In genomic region chr19:43300206-43300605, GRCh38 we compare ENCODE assay signal across 19 cellular contexts. TPM values are rescaled to one million over a fixed set of nuclear protein-coding genes. Genes with fewer than 3 reads are reported as not detected.
A peak's percentile ranks its signal among the peaks of the same experiment; 100 is the strongest.
DNase-seq lines count a peak whose midpoint lies in the region; FAIRE-seq and TF ChIP-seq lines count a peak whose summit lies in the region.
"Had no signal": no experiment of that assay in that cellular context is flagged by ENCODE, and none has a peak within 500 bp of the region (broad histone marks: within the 10 kb centered on the region; RNA-seq: fewer than 3 reads in every experiment).

No MANE protein-coding gene starts in this region.

- H4K91ac ChIP-seq in mesenchymal stem cell (ENCODE audit: low read length) = no peak overlapping the region

- H3K36me3 ChIP-seq in WERI-Rb-1 (no peaks in the 10 kb centered on the region), keratinocyte (ENCODE audit: control insufficient read depth in 2 of 2, extremely low read depth in 1 of 2, insufficient read depth in 2 of 2, low read length in 2 of 2) (no peaks in the 10 kb centered on the region), mesenchymal stem cell (ENCODE audit: control insufficient read depth in 1 of 2, insufficient read depth in 2 of 2, low read depth in 1 of 2, low read length in 2 of 2) (no peaks in the 10 kb centered on the region), H7 (replicated peaks; ENCODE audit: control insufficient read depth, insufficient read depth, low read length) (no peaks in the 10 kb centered on the region)

- H4K8ac ChIP-seq in mesenchymal stem cell (ENCODE audit: low read length) = no peak overlapping the region

- dilution Hi-C loops in keratinocyte (cut with MboI; ENCODE audit: extremely low pct_ligation_motif_present, low sequenced_read_pairs) = no loop called here

- DNase-seq in NK-92 treated with Interleukin-12 subunit alpha and Interleukin-12 subunit beta, amount 100 ng/mL, for 24 hours (lab: John Stamatoyannopoulos, UW) = peak; percentile 17
- DNase-seq in NK-92 (lab: John Stamatoyannopoulos, UW; ENCODE audit: unreplicated experiment) (no peak), WERI-Rb-1 (no peak), keratinocyte (ENCODE audit: low read depth, low spot score) (no peak), mesenchymal stem cell (no peak), NCI-H1417 (lab: John Stamatoyannopoulos, UW) (no peak), H7 (no peak)
- DNase-seq: AML-193; Caco-2; CD4-positive, alpha-beta T cell; GM23248; HCEC 1CT had no signal

- 7% methylated on average over 1 of the region's 3 CpGs for WGBS in mesenchymal stem cell

- no peak overlapping the region for H2BK5ac ChIP-seq in mesenchymal stem cell (ENCODE audit: low read depth, low read length, poor library complexity, severe bottlenecking)

- H2BK15ac ChIP-seq in mesenchymal stem cell (ENCODE audit: low read depth, poor library complexity, severe bottlenecking) = no peak overlapping the region

- H3K79me2 ChIP-seq in keratinocyte (ENCODE audit: control insufficient read depth, insufficient read depth, low read length) = no peaks in the 10 kb centered on the region

- no peak overlapping the region for H3K4ac ChIP-seq in mesenchymal stem cell (ENCODE audit: low read depth in 1 of 2, low read length in 2 of 2)

- H3K9me3 ChIP-seq in WERI-Rb-1 (ENCODE audit: severe bottlenecking) = peaks cover 3% of the 10 kb centered on the region
- no peaks in the 10 kb centered on the region for H3K9me3 ChIP-seq in keratinocyte (ENCODE audit: control insufficient read depth, low read depth, low read length)
- H3K9me3 ChIP-seq in mesenchymal stem cell (ENCODE audit: control insufficient read depth, low read length) = peaks cover 3% of the 10 kb centered on the region
- H3K9me3 ChIP-seq: A549, Caco-2 had no signal

- H3K9me1 ChIP-seq in keratinocyte (ENCODE audit: control insufficient read depth, extremely low read depth, insufficient read depth, low read length) = peaks cover 3% of the 10 kb centered on the region

- H3K14ac ChIP-seq in mesenchymal stem cell (ENCODE audit: low read length in 2 of 2) = no peak overlapping the region

- H3K23ac ChIP-seq in mesenchymal stem cell (ENCODE audit: low read length in 2 of 2) = no peak overlapping the region

- H3K27me3 ChIP-seq in WERI-Rb-1 (ENCODE audit: insufficient read depth, low read depth, severe bottlenecking) (no peaks in the 10 kb centered on the region), keratinocyte (ENCODE audit: control insufficient read depth, extremely low read depth, insufficient read depth, low read length) (no peaks in the 10 kb centered on the region), mesenchymal stem cell (ENCODE audit: control insufficient read depth in 1 of 2, insufficient read depth in 1 of 2, low read length in 2 of 2) (peaks cover 0 to 5% of the 10 kb centered on the region in 2 experiments), H7 (ENCODE audit: control insufficient read depth, insufficient read depth, low read length) (no peaks in the 10 kb centered on the region)

- H3K9ac ChIP-seq in keratinocyte (ENCODE audit: control insufficient read depth, extremely low read depth, insufficient read depth, low read length) (no peak overlapping the region), mesenchymal stem cell (ENCODE audit: low read length) (no peak overlapping the region)
- H3K9ac ChIP-seq: GM23248 had no signal

- H3K4me2 ChIP-seq in keratinocyte (ENCODE audit: control insufficient read depth, extremely low read depth, insufficient read depth, low read depth, low read length) (no peak overlapping the region), mesenchymal stem cell (ENCODE audit: low read length, poor library complexity, severe bottlenecking) (no peak overlapping the region)
- H3K4me2 ChIP-seq: A549 had no signal

- peak overlapping the region; percentile 90 for H3K27ac ChIP-seq in WERI-Rb-1
- no peak overlapping the region for H3K27ac ChIP-seq in keratinocyte (ENCODE audit: control insufficient read depth, insufficient read depth, low read length)
- no peak overlapping the region for H3K27ac ChIP-seq in mesenchymal stem cell (ENCODE audit: low read length, poor library complexity, severe bottlenecking)
- H3K27ac ChIP-seq: 22Rv1, A549, C4-2B, GM23248 had no signal

- TF ChIP-seq CTCF in WERI-Rb-1 (IDR thresholded peaks at IDR 0.05; ENCODE audit: low read depth, low read length) (no peak), keratinocyte (optimal IDR thresholded peaks at IDR 0.05 in 1 of 3, IDR thresholded peaks at IDR 0.05 in 1 of 3, conservative IDR thresholded peaks at IDR 0.05 in 1 of 3; ENCODE audit: extremely low read depth in 1 of 3, insufficient read depth in 2 of 3, low read length in 3 of 3) (no peak)

- no peak overlapping the region for H2AFZ ChIP-seq in keratinocyte (ENCODE audit: control insufficient read depth, low read length)
- H2AFZ ChIP-seq in mesenchymal stem cell (ENCODE audit: low read depth, low read length) = no peak overlapping the region
- H2AFZ ChIP-seq: GM23248 had no signal

- peak; percentile 9 for FAIRE-seq in keratinocyte (lab: Jason Lieb, UNC)
- FAIRE-seq: A549, D721Med, GM12891, HTR-8/SVneo had no signal

- H2BK120ac ChIP-seq in mesenchymal stem cell (ENCODE audit: low read depth, low read length) = no peak overlapping the region

- no peaks in the 10 kb centered on the region for H3K79me1 ChIP-seq in mesenchymal stem cell (replicated peaks; ENCODE audit: low read length, poor library complexity, severe bottlenecking)

- no peak overlapping the region for H3K18ac ChIP-seq in mesenchymal stem cell (ENCODE audit: low read depth in 1 of 2, low read length in 2 of 2)

- H3K4me1 ChIP-seq in keratinocyte (ENCODE audit: control insufficient read depth, extremely low read depth, insufficient read depth, low read length) (peaks cover 7% of the 10 kb centered on the region), mesenchymal stem cell (ENCODE audit: control insufficient read depth, insufficient read depth, low read depth, low read length) (no peaks in the 10 kb centered on the region)
- H3K4me1 ChIP-seq: A549, Caco-2 had no signal

- H2BK12ac ChIP-seq in mesenchymal stem cell (ENCODE audit: low read length in 2 of 2) = no peak overlapping the region

- no peaks in the 10 kb centered on the region for H4K20me1 ChIP-seq in keratinocyte (ENCODE audit: control insufficient read depth, extremely low read depth, insufficient read depth, low read length)

- no peak overlapping the region for H2AK5ac ChIP-seq in mesenchymal stem cell (ENCODE audit: low read length, severe bottlenecking)

- H3K4me3 ChIP-seq in WERI-Rb-1 (ENCODE audit: low read depth, low read length) (no peak overlapping the region), keratinocyte (ENCODE audit: control insufficient read depth in 2 of 3, extremely low read depth in 1 of 3, insufficient read depth in 2 of 3, low read depth in 1 of 3, low read length in 3 of 3) (no peak overlapping the region), mesenchymal stem cell (ENCODE audit: insufficient read depth in 1 of 2, low read depth in 1 of 2, low read length in 2 of 2) (no peak overlapping the region), H7 (ENCODE audit: insufficient read depth, low read depth, low read length) (no peak overlapping the region)
- H3K4me3 ChIP-seq: A549, GM23248 had no signal

RNA-seq across cellular contexts. Expression of gene PSG9, which starts 30.9 kb away (rescaled TPM):
- polyA plus RNA-seq in keratinocyte = 0.10 to 0.22 TPM (median 0.14 TPM) in 3 replicates
- polyA plus RNA-seq in keratinocyte (2011; ENCODE audit: low read depth) = 0.41 TPM
- polyA plus RNA-seq in keratinocyte (2011; cell fraction: cytosol; rRNA removed) = 0.12 and 0.21 TPM in 2 replicates
- 0.19 and 0.27 TPM in 2 replicates for polyA plus RNA-seq in keratinocyte (2011; cell fraction: nucleus; rRNA removed)
- 0.14 and 2.2 TPM in 2 replicates for polyA plus RNA-seq in keratinocyte (2012; ENCODE audit: low replicate concordance)
- polyA minus RNA-seq in keratinocyte = 0.36 TPM in 1 of 3 replicates, not detected in the others
- polyA minus RNA-seq in keratinocyte (2011; cell fraction: cytosol; rRNA and poly(A)+ RNA removed) = not detected
- polyA minus RNA-seq in keratinocyte (2011; cell fraction: nucleus; rRNA and poly(A)+ RNA removed) = 0.21 and 0.31 TPM in 2 replicates
- 0.06 TPM for polyA plus RNA-seq in mesenchymal stem cell (2013, experiment 1 of 2)
- 0.03 TPM for polyA plus RNA-seq in mesenchymal stem cell (2013, experiment 2 of 2)
- total RNA-seq in H7 (2014; rRNA removed; shearing (Covaris generic)) = not detected in 2 replicates
- total RNA-seq: Caco-2; CD4-positive, alpha-beta T cell had no signal
- polyA plus RNA-seq: IgD-negative memory B cell had no signal

RNA-seq across cellular contexts. Expression of gene CD177, which starts 53.3 kb away (rescaled TPM):
- 1.1 to 1.7 TPM (median 1.2 TPM) in 3 replicates for polyA plus RNA-seq in keratinocyte
- polyA plus RNA-seq in keratinocyte (2011; ENCODE audit: low read depth) = 0.62 TPM
- 0.79 and 1.4 TPM in 2 replicates for polyA plus RNA-seq in keratinocyte (2011; cell fraction: cytosol; rRNA removed)
- 2.3 and 3.7 TPM in 2 replicates for polyA plus RNA-seq in keratinocyte (2011; cell fraction: nucleus; rRNA removed)
- 0.78 and 0.97 TPM in 2 replicates for polyA plus RNA-seq in keratinocyte (2012; ENCODE audit: low replicate concordance)
- 2.9 to 3.6 TPM (median 3.5 TPM) in 3 replicates for polyA minus RNA-seq in keratinocyte
- 2.3 TPM for polyA minus RNA-seq in keratinocyte (2011; cell fraction: cytosol; rRNA and poly(A)+ RNA removed)
- polyA minus RNA-seq in keratinocyte (2011; cell fraction: nucleus; rRNA and poly(A)+ RNA removed) = 2.1 and 4.3 TPM in 2 replicates
- not detected for polyA plus RNA-seq in mesenchymal stem cell (2013, experiment 1 of 2)
- polyA plus RNA-seq in mesenchymal stem cell (2013, experiment 2 of 2) = not detected
- 2.0 and 2.7 TPM in 2 replicates for total RNA-seq in H7 (2014; rRNA removed; shearing (Covaris generic))
- total RNA-seq: Caco-2; CD4-positive, alpha-beta T cell had no signal
- polyA plus RNA-seq: IgD-negative memory B cell had no signal
